8 cellular contexts compared by ENCODE assay signal in the genomic region with DNA sequence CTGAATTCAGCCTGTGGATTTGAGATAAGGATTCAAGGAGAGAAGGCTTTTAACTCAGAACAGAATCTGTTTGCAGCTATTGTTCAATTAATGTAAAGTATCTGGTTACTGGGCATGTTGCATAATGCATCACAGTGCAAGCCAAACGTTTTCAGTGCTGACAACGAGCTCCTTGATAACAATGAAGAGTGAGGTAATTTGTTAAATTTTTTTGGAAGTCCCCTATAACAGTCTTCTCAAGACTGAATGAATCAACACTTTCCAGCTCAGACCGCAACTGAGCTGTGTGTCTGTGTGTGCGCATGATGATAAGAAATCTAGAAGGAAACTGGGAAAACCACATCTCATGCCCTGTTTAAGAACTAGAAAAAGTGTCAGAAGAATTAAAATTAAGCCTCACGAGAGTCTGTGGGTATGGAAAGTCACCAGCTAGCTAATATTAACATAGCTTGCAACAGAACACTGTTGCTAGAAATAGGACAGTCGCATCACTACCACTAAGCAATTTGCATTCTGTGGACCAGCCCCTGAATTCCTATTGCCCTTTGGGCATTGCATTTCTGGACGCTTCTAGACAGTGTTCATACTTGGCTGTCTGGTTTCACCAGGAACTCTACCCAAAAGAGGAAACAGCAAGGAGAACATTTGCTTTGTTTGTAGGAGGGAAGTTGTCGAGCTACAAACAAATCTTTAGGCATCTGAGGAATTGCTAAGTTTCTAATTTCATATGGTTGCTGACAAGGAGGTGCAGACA. TPM values are rescaled to one million over a fixed set of nuclear protein-coding genes. Genes with fewer than 3 reads are reported as not detected.
DNase-seq lines count a peak whose midpoint lies in the region; ATAC-seq and TF ChIP-seq lines count a peak whose summit lies in the region.

No MANE protein-coding gene starts in this region.

- H3K4me3 Mint-ChIP-seq in CD8-positive, alpha-beta memory T cell = peak overlapping the region in 3 of 7 donors; percentile 26 to 57 (median 30)

- no peak for TF ChIP-seq CTCF in astrocyte of the spinal cord (IDR thresholded peaks at IDR 0.05; ENCODE audit: low read depth, low read length)

- CTCF ChIA-PET in CD8-positive, alpha-beta memory T cell (lab: Charles Lee) = no interaction called here

- no peak overlapping the region for H3K4me3 ChIP-seq in CD8-positive, alpha-beta memory T cell (ENCODE audit: low read length)
- no peak overlapping the region for H3K4me3 ChIP-seq in astrocyte of the spinal cord (ENCODE audit: low read depth, low read length)
- no peak overlapping the region for H3K4me3 ChIP-seq in mesodermal cell (ENCODE audit: extremely low read depth, insufficient read depth, low read length, poor library complexity, severe bottlenecking)
- H3K4me3 ChIP-seq in subcutaneous abdominal adipose tissue (ENCODE audit: low read depth in 1 of 5, low read length in 5 of 5) = peak overlapping the region; percentile 49 to 78 (median 63)

- H3K9me3 Mint-ChIP-seq in CD8-positive, alpha-beta memory T cell = no peaks in the 10 kb centered on the region

- in situ Hi-C loops in astrocyte of the spinal cord (cut with HindIII; ENCODE audit: low sequenced_read_pairs) = no loop called here

- peak overlapping the region; percentile 48 for H3K27ac ChIP-seq in CD8-positive, alpha-beta memory T cell (ENCODE audit: low read depth, low read length)
- H3K27ac ChIP-seq in mesodermal cell (ENCODE audit: low read depth, low read length, severe bottlenecking) = peak overlapping the region; percentile 75
- peak overlapping the region; percentile 93 for H3K27ac ChIP-seq in subcutaneous abdominal adipose tissue (ENCODE audit: low read depth, low read length)

- H3K4me1 Mint-ChIP-seq in CD8-positive, alpha-beta memory T cell = peaks cover 12 to 22% (median 18%) of the 10 kb centered on the region in 3 donors

- H3K27me3 Mint-ChIP-seq in CD8-positive, alpha-beta memory T cell = peaks cover 4 to 8% of the 10 kb centered on the region in 2 donors

- POLR2A ChIA-PET in CD8-positive, alpha-beta memory T cell (lab: Charles Lee) = no interaction called here

- peak overlapping the region in 3 of 8 donors; percentile 9 to 32 (median 17) for H3K27ac Mint-ChIP-seq in CD8-positive, alpha-beta memory T cell

- 71 to 90% methylated on average over 2 to 3 of the region's 8 CpGs for WGBS in mesodermal cell (ENCODE audit: insufficient coverage in 2 of 2), 2 experiments

- ATAC-seq in GM19467 (IDR thresholded peaks at IDR 0.05; ENCODE audit: unreplicated experiment) (peak; percentile 52), HG03565 (IDR thresholded peaks at IDR 0.05; ENCODE audit: unreplicated experiment) (peak; percentile 72)

- no peaks in the 10 kb centered on the region for H3K9me3 ChIP-seq in CD8-positive, alpha-beta memory T cell (ENCODE audit: low read length)
- H3K9me3 ChIP-seq in mesodermal cell (ENCODE audit: control insufficient read depth, low read length) (no peaks in the 10 kb centered on the region), subcutaneous abdominal adipose tissue (ENCODE audit: control insufficient read depth in 5 of 5, low read length in 5 of 5) (no peaks in the 10 kb centered on the region)

- no peaks in the 10 kb centered on the region for H3K36me3 ChIP-seq in CD8-positive, alpha-beta memory T cell (ENCODE audit: insufficient read depth, low read length)
- H3K36me3 ChIP-seq in mesodermal cell (ENCODE audit: control insufficient read depth, insufficient read depth, low read length) (no peaks in the 10 kb centered on the region), subcutaneous abdominal adipose tissue (ENCODE audit: control insufficient read depth in 5 of 5, insufficient read depth in 5 of 5, low read length in 5 of 5) (no peaks in the 10 kb centered on the region)

- H3K36me3 Mint-ChIP-seq in CD8-positive, alpha-beta memory T cell = no peaks in the 10 kb centered on the region

- peak in 4 of 5 donors; percentile 0 to 53 (median 7) for DNase-seq in CD8-positive, alpha-beta memory T cell
- peak; percentile 92 for DNase-seq in SIG-M5 (lab: John Stamatoyannopoulos, UW)
- DNase-seq in astrocyte of the spinal cord (ENCODE audit: low read depth, low spot score) = peak; percentile 56
- DNase-seq in middle frontal gyrus (ENCODE audit: extremely low spot score, low spot score) = no peak

- H3K9ac ChIP-seq in subcutaneous abdominal adipose tissue (ENCODE audit: low read length in 5 of 5) = peak overlapping the region; percentile 71 to 85 (median 79)

- H3K4me1 ChIP-seq in CD8-positive, alpha-beta memory T cell (ENCODE audit: insufficient read depth, low read length) = peaks cover 7% of the 10 kb centered on the region
- H3K4me1 ChIP-seq in mesodermal cell (ENCODE audit: control insufficient read depth, insufficient read depth, low read length, poor library complexity, severe bottlenecking) (peaks cover 6% of the 10 kb centered on the region), subcutaneous abdominal adipose tissue (ENCODE audit: control insufficient read depth in 5 of 5, insufficient read depth in 5 of 5, low read length in 5 of 5) (peaks cover 0 to 39% (median 32%) of the 10 kb centered on the region in 5 donors)

- no peaks in the 10 kb centered on the region for H3K27me3 ChIP-seq in CD8-positive, alpha-beta memory T cell (ENCODE audit: insufficient read depth, low read length, poor library complexity, severe bottlenecking)
- no peaks in the 10 kb centered on the region for H3K27me3 ChIP-seq in subcutaneous abdominal adipose tissue (ENCODE audit: control insufficient read depth in 5 of 5, insufficient read depth in 4 of 5, low read length in 5 of 5)

RNA-seq across cellular contexts. Expression of a gene that starts 43.7 kb away (rescaled TPM):
- 10 to 100 TPM; 68.4 to 71.7 TPM for total RNA-seq in CD8-positive, alpha-beta memory T cell
- 15.0 TPM for polyA plus RNA-seq in CD8-positive, alpha-beta memory T cell
- polyA plus RNA-seq in mesodermal cell (2013, experiment 1 of 2) = 63.5 TPM
- 65.7 TPM for polyA plus RNA-seq in mesodermal cell (2013, experiment 2 of 2)

Comparison
In these comparisons a context has a peak if more than half of its experiments do, and no peak if none do; other contexts are left out.
1. H3K4me3 ChIP-seq: peak in subcutaneous abdominal adipose tissue (5 of 5); none in CD8-positive, alpha-beta memory T cell (single experiment), astrocyte of the spinal cord (single experiment) and mesodermal cell (single experiment).
2. Peak in every context shown above with its lines, with median percentiles within 50 percentile points of each other: H3K27ac ChIP-seq.